Comparison of ENCODE assay signal across 15 cellular contexts in genomic region chr1:54846301-54846700, GRCh38. TPM values are rescaled to one million over a fixed set of nuclear protein-coding genes. Genes with fewer than 3 reads are reported as not detected.
A peak's percentile ranks its signal among the peaks of the same experiment; 100 is the strongest.
DNase-seq lines count a peak whose midpoint lies in the region; ATAC-seq and TF ChIP-seq lines count a peak whose summit lies in the region.
"Had no signal": no experiment of that assay in that cellular context is flagged by ENCODE, and none has a peak within 500 bp of the region (broad histone marks: within the 10 kb centered on the region; RNA-seq: fewer than 3 reads in every experiment).

No MANE protein-coding gene starts in this region.

- ATAC-seq in HG02852 (IDR thresholded peaks at IDR 0.05; ENCODE audit: unreplicated experiment): no peak
- ATAC-seq in activated naive CD4-positive, alpha-beta T cell treated with anti-CD3 and anti-CD28 coated beads, Interleukin-2, amount 50 U/mL, for 72 hours: no peak

- no peak for TF ChIP-seq CTCF in chondrocyte (IDR thresholded peaks at IDR 0.05)

- peaks cover 20% of the 10 kb centered on the region for H3K36me3 Mint-ChIP-seq in chondrocyte (ENCODE audit: low read depth)
- peaks cover 20 to 21% of the 10 kb centered on the region in 2 donors for H3K36me3 Mint-ChIP-seq in activated naive CD4-positive, alpha-beta T cell treated with anti-CD3 and anti-CD28 coated beads, Interleukin-2, amount 50 U/mL, for 72 hours

- DNase-seq in activated CD8-positive, alpha-beta memory T cell treated with anti-CD3 and anti-CD28 coated beads for 24 hours: peak; percentile 15
- DNase-seq in activated CD8-positive, alpha-beta memory T cell treated with anti-CD3 and anti-CD28 coated beads, Interleukin-2, amount 50 U/mL, for 4 hours: no peak
- peak; percentile 13 for DNase-seq in chondrocyte (ENCODE audit: low spot score)
- peak; percentile 45 for DNase-seq in mesenteric fat pad (ENCODE audit: low spot score)
- peak; percentile 17 for DNase-seq in ureter (ENCODE audit: low spot score)
- DNase-seq in activated naive CD4-positive, alpha-beta T cell treated with anti-CD3 and anti-CD28 coated beads, Interleukin-2, amount 50 U/mL, for 72 hours (ENCODE audit: low spot score in 2 of 2): no peak
- no peak for DNase-seq in NCI-H526 (lab: John Stamatoyannopoulos, UW)
- DNase-seq: AML-193; CD4-positive, alpha-beta T cell; DMS153; DMS79 treated with DMSO at 0.1 percent for 48 hours; EL; H7 had no signal

- H3K27ac Mint-ChIP-seq in chondrocyte (ENCODE audit: unreplicated experiment): no peak overlapping the region
- H3K27ac Mint-ChIP-seq in activated naive CD4-positive, alpha-beta T cell treated with anti-CD3 and anti-CD28 coated beads, Interleukin-2, amount 50 U/mL, for 72 hours: no peak overlapping the region
- H3K27ac Mint-ChIP-seq: CD4-positive, alpha-beta T cell had no signal

- peaks cover 3% of the 10 kb centered on the region for H3K9me3 Mint-ChIP-seq in chondrocyte (ENCODE audit: low read depth)
- H3K9me3 Mint-ChIP-seq in activated naive CD4-positive, alpha-beta T cell treated with anti-CD3 and anti-CD28 coated beads, Interleukin-2, amount 50 U/mL, for 72 hours: no peaks in the 10 kb centered on the region
- H3K9me3 Mint-ChIP-seq: CD4-positive, alpha-beta T cell had no signal

- H3K4me1 Mint-ChIP-seq in chondrocyte (ENCODE audit: low read depth): no peaks in the 10 kb centered on the region

- no peak overlapping the region for H3K4me3 Mint-ChIP-seq in chondrocyte (ENCODE audit: unreplicated experiment)
- H3K4me3 Mint-ChIP-seq: CD4-positive, alpha-beta T cell had no signal

- H3K27me3 Mint-ChIP-seq in chondrocyte (ENCODE audit: low read depth): no peaks in the 10 kb centered on the region
- H3K27me3 Mint-ChIP-seq: CD4-positive, alpha-beta T cell had no signal

RNA-seq across cellular contexts. Expression of gene DHCR24, which starts 40.7 kb away (rescaled TPM):
- total RNA-seq in chondrocyte (120 to 129 TPM (median 124 TPM) in 3 replicates), mesenteric fat pad (115 TPM), ureter (190 TPM)
- total RNA-seq in activated naive CD4-positive, alpha-beta T cell treated with anti-CD3 and anti-CD28 coated beads, Interleukin-2, amount 50 U/mL, for 72 hours: 10 to 100 TPM; 28.4 to 94.6 TPM

RNA-seq across cellular contexts. Expression of gene TTC22, which starts 45.2 kb away (rescaled TPM):
- total RNA-seq in chondrocyte (not detected in 3 replicates), mesenteric fat pad (not detected), ureter (14.9 TPM)
- 1 to 10 TPM; 1.4 to 9.6 TPM for total RNA-seq in activated naive CD4-positive, alpha-beta T cell treated with anti-CD3 and anti-CD28 coated beads, Interleukin-2, amount 50 U/mL, for 72 hours
- total RNA-seq: HT1080 had no signal

Comparison
In these comparisons a context has a peak if more than half of its experiments do, and no peak if none do; other contexts are left out.
1. DNase-seq: peak in activated CD8-positive, alpha-beta memory T cell treated with anti-CD3 and anti-CD28 coated beads for 24 hours (single experiment), chondrocyte (single experiment), mesenteric fat pad (single experiment) and ureter (single experiment); none in activated CD8-positive, alpha-beta memory T cell treated with anti-CD3 and anti-CD28 coated beads, Interleukin-2, amount 50 U/mL, for 4 hours (single experiment), activated naive CD4-positive, alpha-beta T cell treated with anti-CD3 and anti-CD28 coated beads, Interleukin-2, amount 50 U/mL, for 72 hours (0 of 2) and NCI-H526 (0 of 2).